Comparison of ENCODE assay signal across 10 cellular contexts in genomic region chr6:114343782-114344144, GRCh38. TPM values are rescaled to one million over a fixed set of nuclear protein-coding genes. Genes with fewer than 3 reads are reported as not detected.
DNase-seq lines count a peak whose midpoint lies in the region; ATAC-seq and TF ChIP-seq lines count a peak whose summit lies in the region.
"Had no signal": no experiment of that assay in that cellular context is flagged by ENCODE, and none has a peak within 500 bp of the region (broad histone marks: within the 10 kb centered on the region; RNA-seq: fewer than 3 reads in every experiment).

No MANE protein-coding gene starts in this region.

- H3K27me3 Mint-ChIP-seq in Calu3 (ENCODE audit: unreplicated experiment) = no peaks in the 10 kb centered on the region
- H3K27me3 Mint-ChIP-seq in endothelial cell (ENCODE audit: unreplicated experiment) = peaks cover 11% of the 10 kb centered on the region
- peaks cover 29% of the 10 kb centered on the region for H3K27me3 Mint-ChIP-seq in activated CD8-positive, alpha-beta T cell treated with anti-CD3 and anti-CD28 coated beads for 36 hours

- no peaks in the 10 kb centered on the region for H3K9me3 Mint-ChIP-seq in Calu3 (ENCODE audit: low read depth, unreplicated experiment)
- no peaks in the 10 kb centered on the region for H3K9me3 Mint-ChIP-seq in endothelial cell (ENCODE audit: unreplicated experiment)
- H3K9me3 Mint-ChIP-seq in activated CD8-positive, alpha-beta T cell treated with anti-CD3 and anti-CD28 coated beads for 36 hours = no peaks in the 10 kb centered on the region

- H3K9ac ChIP-seq in OCI-LY3 (ENCODE audit: low read length) = peak overlapping the region; percentile 73

- H3K27me3 ChIP-seq in OCI-LY3 (ENCODE audit: low read depth, low read length) (no peaks in the 10 kb centered on the region), osteoblast (ENCODE audit: insufficient read depth, low read length) (peaks cover 29% of the 10 kb centered on the region)

- TF ChIP-seq CTCF in Calu3 (IDR thresholded peaks at IDR 0.05; ENCODE audit: unreplicated experiment) = no peak
- no peak for TF ChIP-seq CTCF in OCI-LY3 (IDR thresholded peaks at IDR 0.05; ENCODE audit: low read depth, low read length)
- TF ChIP-seq CTCF in endothelial cell (IDR thresholded peaks at IDR 0.05; ENCODE audit: unreplicated experiment) = no peak
- no peak for TF ChIP-seq CTCF in osteoblast (IDR thresholded peaks at IDR 0.05; ENCODE audit: extremely low read depth, low read depth, low read length)
- TF ChIP-seq CTCF in activated CD8-positive, alpha-beta T cell treated with anti-CD3 and anti-CD28 coated beads for 36 hours (IDR thresholded peaks at IDR 0.05) = no peak

- H3K4me3 ChIP-seq in OCI-LY3 (ENCODE audit: low read length) (peak overlapping the region; percentile 99), osteoblast (ENCODE audit: insufficient read depth, low read length) (no peak overlapping the region)

- no peak for ATAC-seq in HG02588 (IDR thresholded peaks at IDR 0.05; ENCODE audit: unreplicated experiment)
- no peak for ATAC-seq in HG02938 (IDR thresholded peaks at IDR 0.05; ENCODE audit: unreplicated experiment)
- ATAC-seq in activated CD8-positive, alpha-beta T cell treated with anti-CD3 and anti-CD28 coated beads for 36 hours = no peak

- H3K27ac ChIP-seq in OCI-LY3 (ENCODE audit: low read length) (peak overlapping the region; percentile 7; the same call in 1 of the 2 replicates), osteoblast (ENCODE audit: low read depth, low read length) (no peak overlapping the region)
- H3K27ac ChIP-seq: spleen had no signal

- H3K36me3 ChIP-seq in OCI-LY3 (replicated peaks; ENCODE audit: low read depth, low read length) = no peaks in the 10 kb centered on the region
- H3K36me3 ChIP-seq in osteoblast (ENCODE audit: insufficient read depth, low read length) = no peaks in the 10 kb centered on the region
- H3K36me3 ChIP-seq: spleen had no signal

- H3K4me3 Mint-ChIP-seq in Calu3 (ENCODE audit: low read depth, unreplicated experiment) (peak overlapping the region; percentile 74), endothelial cell (ENCODE audit: unreplicated experiment) (peak overlapping the region; percentile 96)
- H3K4me3 Mint-ChIP-seq in activated CD8-positive, alpha-beta T cell treated with anti-CD3 and anti-CD28 coated beads for 36 hours = no peak overlapping the region

- H4K20me1 ChIP-seq in OCI-LY3 (ENCODE audit: insufficient read depth, low read length) = no peaks in the 10 kb centered on the region
- H4K20me1 ChIP-seq in osteoblast (ENCODE audit: insufficient read depth, low read length) = no peaks in the 10 kb centered on the region

- H3K9me3 ChIP-seq in OCI-LY3 (ENCODE audit: insufficient read depth, low read length) (no peaks in the 10 kb centered on the region), osteoblast (ENCODE audit: low read depth, low read length) (no peaks in the 10 kb centered on the region)
- H3K9me3 ChIP-seq: spleen had no signal

- H3K79me2 ChIP-seq in OCI-LY3 (ENCODE audit: low read length) = no peaks in the 10 kb centered on the region
- H3K79me2 ChIP-seq in osteoblast (ENCODE audit: insufficient read depth, low read length) = no peaks in the 10 kb centered on the region

- peaks cover 31% of the 10 kb centered on the region for H3K36me3 Mint-ChIP-seq in Calu3 (ENCODE audit: insufficient read depth, unreplicated experiment)
- peaks cover 4% of the 10 kb centered on the region for H3K36me3 Mint-ChIP-seq in endothelial cell (ENCODE audit: low read depth, unreplicated experiment)
- no peaks in the 10 kb centered on the region for H3K36me3 Mint-ChIP-seq in activated CD8-positive, alpha-beta T cell treated with anti-CD3 and anti-CD28 coated beads for 36 hours (ENCODE audit: low read depth)

- peak overlapping the region; percentile 88 for H3K4me2 ChIP-seq in OCI-LY3 (ENCODE audit: low read length)
- no peak overlapping the region for H3K4me2 ChIP-seq in osteoblast (ENCODE audit: insufficient read depth, low read length)

- peak overlapping the region; percentile 20 for H3K27ac Mint-ChIP-seq in Calu3 (ENCODE audit: unreplicated experiment)
- H3K27ac Mint-ChIP-seq in endothelial cell (ENCODE audit: unreplicated experiment) = peak overlapping the region; percentile 87
- H3K27ac Mint-ChIP-seq in activated CD8-positive, alpha-beta T cell treated with anti-CD3 and anti-CD28 coated beads for 36 hours = no peak overlapping the region

- DNase-seq in Calu3 = no peak
- no peak for DNase-seq in endothelial cell (ENCODE audit: low spot score)
- peak; percentile 75 for DNase-seq in osteoblast (ENCODE audit: insufficient read length, low spot score, missing footprints)
- DNase-seq in NCI-H446 treated with DMSO at 0.1 percent for 48 hours (lab: John Stamatoyannopoulos, UW) = no peak
- DNase-seq in activated CD8-positive, alpha-beta T cell treated with anti-CD3 and anti-CD28 coated beads for 36 hours = no peak

- BruUV-seq in Calu3 (replicated peaks; lab: Mats Ljungman, UMichigan) = no TSS peak

- CTCF ChIA-PET in Calu3 (lab: Charles Lee) = interaction anchor here (0.6 to 1.8 kb wide), 6 partner anchors 20 to 397 kb away, joined by 3 to 13 read pairs (median 4); no protein-coding TSS in a partner anchor
- CTCF ChIA-PET in activated CD8-positive, alpha-beta T cell treated with anti-CD3 and anti-CD28 coated beads for 36 hours (lab: Charles Lee) = no interaction called here

- POLR2A ChIA-PET in activated CD8-positive, alpha-beta T cell treated with anti-CD3 and anti-CD28 coated beads for 36 hours (lab: Charles Lee) = no interaction called here

- H2AFZ ChIP-seq in OCI-LY3 (ENCODE audit: low read depth, low read length) (peak overlapping the region; percentile 81; the same call in 1 of the 2 replicates), osteoblast (ENCODE audit: low read length) (no peak overlapping the region)

- H3K4me1 Mint-ChIP-seq in Calu3 (ENCODE audit: low read depth, unreplicated experiment) (peaks cover 39% of the 10 kb centered on the region), endothelial cell (ENCODE audit: unreplicated experiment) (peaks cover 6% of the 10 kb centered on the region)
- no peaks in the 10 kb centered on the region for H3K4me1 Mint-ChIP-seq in activated CD8-positive, alpha-beta T cell treated with anti-CD3 and anti-CD28 coated beads for 36 hours (ENCODE audit: low read depth)

- intact Hi-C loops in Calu3 (cut with micrococcal nuclease; ENCODE audit: unreplicated experiment) = loop anchor here (5.0 to 10.0 kb wide), 3 partner anchors 171 to 404 kb away; no protein-coding TSS in a partner anchor
- intact Hi-C loops in activated CD8-positive, alpha-beta T cell treated with anti-CD3 and anti-CD28 coated beads for 36 hours (cut with micrococcal nuclease) = no loop called here

- H3K4me1 ChIP-seq in OCI-LY3 (ENCODE audit: low read length) (peaks cover 20% of the 10 kb centered on the region), osteoblast (ENCODE audit: insufficient read depth, low read length) (no peaks in the 10 kb centered on the region)

RNA-seq across cellular contexts. Expression of gene HS3ST5, which starts 0.9 kb away (rescaled TPM):
- total RNA-seq in Calu3 (2022) (0.40 and 0.66 TPM in 2 replicates), endothelial cell (ENCODE audit: unreplicated experiment) (0.51 TPM), osteoblast (not detected in 2 replicates)
- total RNA-seq in activated CD8-positive, alpha-beta T cell treated with anti-CD3 and anti-CD28 coated beads for 36 hours = not detected
- total RNA-seq: left ventricle myocardium superior, spleen had no signal
